Comparison of ENCODE assay signal across 7 cellular contexts in the genomic region with DNA sequence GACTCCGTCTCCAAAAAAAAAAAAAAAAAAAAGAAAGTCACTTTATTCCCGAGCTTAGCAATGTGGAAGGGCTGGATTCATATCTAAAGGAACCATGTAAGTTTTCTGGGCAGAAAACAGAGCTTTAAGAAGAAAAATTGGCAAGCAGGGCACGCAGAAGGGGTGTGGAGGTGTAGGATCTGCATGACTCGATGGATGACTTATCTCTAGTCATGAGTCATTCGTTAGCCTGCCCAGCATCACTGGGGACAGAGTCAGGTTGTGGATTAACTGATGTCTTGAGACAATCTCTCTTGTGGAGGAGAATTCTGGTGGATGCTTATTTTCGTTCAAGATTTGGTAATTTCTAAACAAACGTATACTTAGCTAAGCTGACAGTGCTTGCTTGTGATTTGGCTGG.
DNase-seq lines count a peak whose midpoint lies in the region; ATAC-seq and TF ChIP-seq lines count a peak whose summit lies in the region.
"Not testable (repeated sequence)": the region's sequence is repeated elsewhere in the genome, so short reads cannot be mapped to it uniquely, and the experiment has no call there.

No MANE protein-coding gene starts in this region.

- H4K91ac ChIP-seq in IMR-90 (ENCODE audit: insufficient read depth, low read depth, low read length) = not testable (repeated sequence)

- H3K23ac ChIP-seq in IMR-90 (ENCODE audit: low read depth, low read length) = not testable (repeated sequence)

- ATAC-seq in IMR-90 (ENCODE audit: low read depth); PC-3: not testable (repeated sequence)
- peak; percentile 57; the same call in 2 of the 3 replicates for ATAC-seq in RWPE2 (ENCODE audit: low read depth)

- not testable (repeated sequence) for H2AK5ac ChIP-seq in IMR-90 (ENCODE audit: low read depth, low read length)

- H4K5ac ChIP-seq in IMR-90 (ENCODE audit: low read depth, low read length) = not testable (repeated sequence)

- not testable (repeated sequence) for BruUV-seq in IMR-90 (replicated peaks; lab: Mats Ljungman, UMichigan); PC-3 (replicated peaks; lab: Mats Ljungman, UMichigan)

- not testable (repeated sequence) for H3K4ac ChIP-seq in IMR-90 (ENCODE audit: low read depth, low read length)

- not testable (repeated sequence) for H3K79me2 ChIP-seq in PC-3 (ENCODE audit: low read length)

- not testable (repeated sequence) for H3F3A ChIP-seq in PC-3 (ENCODE audit: low read length, unreplicated experiment)

- not testable (repeated sequence) for H3K27me3 ChIP-seq in IMR-90 (ENCODE audit: control insufficient read depth, insufficient read depth, low read length); PC-3 (ENCODE audit: low read length); RWPE2 (ENCODE audit: insufficient read depth, poor library complexity, severe bottlenecking)

- not testable (repeated sequence) for H2AK9ac ChIP-seq in IMR-90 (replicated peaks; ENCODE audit: low read depth, low read length, poor library complexity)

- not testable (repeated sequence) for H3K9me3 ChIP-seq in IMR-90 (ENCODE audit: control insufficient read depth, insufficient read depth, low read length); PC-3 (ENCODE audit: low read length); RWPE2 (ENCODE audit: severe bottlenecking)

- not testable (repeated sequence) for H3K14ac ChIP-seq in IMR-90 (replicated peaks; ENCODE audit: low read depth, low read length)

- H3K56ac ChIP-seq in IMR-90 (ENCODE audit: extremely low read depth, insufficient read depth, low read length) = not testable (repeated sequence)

- not testable (repeated sequence) for H3K18ac ChIP-seq in IMR-90 (ENCODE audit: low read depth, low read length)

- not testable (repeated sequence) for H3K9ac ChIP-seq in IMR-90 (ENCODE audit: low read depth, low read length); PC-3 (ENCODE audit: low read length)

- not testable (repeated sequence) for H3K4me1 ChIP-seq in IMR-90 (ENCODE audit: control insufficient read depth, insufficient read depth, low read length); PC-3 (ENCODE audit: insufficient read depth, low read length); RWPE2 (ENCODE audit: insufficient read depth, poor library complexity, severe bottlenecking)

- not testable (repeated sequence) for H3K27ac ChIP-seq in IMR-90 (ENCODE audit: insufficient read depth, low read length); PC-3 (ENCODE audit: low read length); RWPE2 (ENCODE audit: poor library complexity, severe bottlenecking)

- no CpG with 5 or more reads among the region's 7 CpGs for WGBS in IMR-90 (ENCODE audit: extremely low coverage in 2 of 2, insufficient read length in 1 of 2), 2 experiments

- not testable (repeated sequence) for H3K4me2 ChIP-seq in IMR-90 (ENCODE audit: low read depth, low read length); PC-3 (ENCODE audit: low read length)

- intact Hi-C loops in IMR-90 (cut with micrococcal nuclease); PC-3 (cut with micrococcal nuclease): not testable (repeated sequence)

- not testable (repeated sequence) for H3K36me3 ChIP-seq in IMR-90 (ENCODE audit: control insufficient read depth, insufficient read depth, low read length); PC-3 (ENCODE audit: low read depth, low read length); RWPE2 (ENCODE audit: low read depth)

- H4K20me1 ChIP-seq in IMR-90 (ENCODE audit: insufficient read depth, low read length); PC-3 (ENCODE audit: low read length): not testable (repeated sequence)

- not testable (repeated sequence) for H3K4me3 ChIP-seq in IMR-90 (ENCODE audit: insufficient read depth, low read depth, low read length); PC-3 (ENCODE audit: low read length); RWPE2 (ENCODE audit: severe bottlenecking); epithelial cell of esophagus (ENCODE audit: low read length)

- H2BK5ac ChIP-seq in IMR-90 (ENCODE audit: low read depth, low read length, poor library complexity, severe bottlenecking) = not testable (repeated sequence)

- not testable (repeated sequence) for H2BK20ac ChIP-seq in IMR-90 (ENCODE audit: low read depth, low read length)

- H3K9me1 ChIP-seq in IMR-90 (ENCODE audit: insufficient read depth, low read length) = not testable (repeated sequence)

- not testable (repeated sequence) for H4K8ac ChIP-seq in IMR-90 (ENCODE audit: low read depth in 2 of 2, low read length in 2 of 2)

- H2BK15ac ChIP-seq in IMR-90 (ENCODE audit: low read depth, low read length) = not testable (repeated sequence)

- CTCF ChIA-PET in IMR-90 (lab: Yijun Ruan, JAX); PC-3 (lab: Charles Lee): not testable (repeated sequence)

- not testable (repeated sequence) for H2AFZ ChIP-seq in IMR-90 (replicated peaks; ENCODE audit: low read length, poor library complexity); PC-3 (ENCODE audit: low read length)

- not testable (repeated sequence) for H3K9me2 ChIP-seq in PC-3 (replicated peaks; ENCODE audit: low read length)

- dilution Hi-C loops in IMR-90 (cut with HindIII; ENCODE audit: low sequenced_read_pairs, unreplicated experiment) = not testable (repeated sequence)

- POLR2A ChIA-PET in IMR-90 (lab: Charles Lee; ENCODE audit: unreplicated experiment); PC-3 (lab: Charles Lee; ENCODE audit: unreplicated experiment): not testable (repeated sequence)

- H3K79me1 ChIP-seq in IMR-90 (ENCODE audit: low read depth in 1 of 2, low read length in 2 of 2) = not testable (repeated sequence)

- not testable (repeated sequence) for TF ChIP-seq CTCF in IMR-90 (conservative IDR thresholded peaks at IDR 0.05; ENCODE audit: low read depth, low read length); PC-3 (conservative IDR thresholded peaks at IDR 0.05; ENCODE audit: low read depth, low read length); RWPE2 (IDR thresholded peaks at IDR 0.05; ENCODE audit: poor library complexity, severe bottlenecking); epithelial cell of esophagus (IDR thresholded peaks at IDR 0.05; ENCODE audit: insufficient read depth, low read depth, low read length, missing control alignments)

- not testable (repeated sequence) for H2BK120ac ChIP-seq in IMR-90 (ENCODE audit: low read depth, low read length)

- not testable (repeated sequence) for TF ChIP-seq RAD21 in IMR-90 (IDR thresholded peaks at IDR 0.05; ENCODE audit: low read length)

- DNase-seq in HPDE6-E6E7 (ENCODE audit: extremely low spot score) (peak; percentile 0), IMR-90 (peak; percentile 19), PC-3 (peak; percentile 1), astrocyte of the hippocampus (ENCODE audit: low read depth, low spot score) (peak; percentile 1), epithelial cell of esophagus (ENCODE audit: low read depth) (peak; percentile 49), kidney tubule cell (ENCODE audit: low spot score) (peak; percentile 34)
- DNase-seq in RWPE2 (ENCODE audit: low spot score) = not testable (repeated sequence)

- in situ Hi-C loops in IMR-90 (cut with MboI; ENCODE audit: low sequenced_read_pairs) = not testable (repeated sequence)

- not testable (repeated sequence) for TF ChIP-seq POLR2A in IMR-90 (IDR thresholded peaks at IDR 0.05; ENCODE audit: low read depth, low read length)
